Comparison of ENCODE assay signal across 21 cellular contexts in the genomic region with DNA sequence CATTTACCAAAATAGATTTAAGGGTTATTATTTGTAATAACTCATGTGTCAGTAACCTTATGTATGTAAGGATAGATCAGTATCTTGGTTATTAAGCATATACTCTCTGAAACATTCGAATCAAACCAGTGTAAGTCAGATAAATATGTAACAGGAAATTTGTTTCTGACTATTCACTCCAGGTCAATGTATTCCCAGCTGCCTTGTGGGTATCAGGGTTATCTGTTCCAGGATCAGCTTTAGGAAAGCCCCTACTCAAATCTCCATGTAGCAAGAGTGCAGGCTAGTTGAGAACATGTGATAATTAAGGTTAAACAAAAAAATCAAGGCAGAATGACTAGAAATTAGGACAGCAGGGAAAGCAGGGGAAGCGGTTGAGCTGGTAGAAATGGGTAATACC.
DNase-seq lines count a peak whose midpoint lies in the region; FAIRE-seq and TF ChIP-seq lines count a peak whose summit lies in the region.
"Had no signal": no experiment of that assay in that cellular context is flagged by ENCODE, and none has a peak within 500 bp of the region (broad histone marks: within the 10 kb centered on the region; RNA-seq: fewer than 3 reads in every experiment).

No MANE protein-coding gene starts in this region.

- H4K20me1 ChIP-seq in hepatocyte (ENCODE audit: insufficient read depth, poor library complexity, severe bottlenecking): peaks cover 4% of the 10 kb centered on the region

- TF ChIP-seq CTCF in hepatocyte (IDR thresholded peaks at IDR 0.05; ENCODE audit: poor library complexity): no peak
- TF ChIP-seq CTCF in progenitor cell of endocrine pancreas (IDR thresholded peaks at IDR 0.05; ENCODE audit: unreplicated experiment): no peak
- no peak for TF ChIP-seq CTCF in foreskin fibroblast (IDR thresholded peaks at IDR 0.05; ENCODE audit: low read depth, low read length)
- no peak for TF ChIP-seq CTCF in prostate gland (IDR thresholded peaks at IDR 0.05)

- no peak overlapping the region for H3K4me3 Mint-ChIP-seq in progenitor cell of endocrine pancreas (ENCODE audit: low read depth)
- H3K4me3 Mint-ChIP-seq: CD4-positive, alpha-beta T cell had no signal

- peak overlapping the region; percentile 9 for H3K27ac Mint-ChIP-seq in progenitor cell of endocrine pancreas
- H3K27ac Mint-ChIP-seq: CD4-positive, alpha-beta T cell had no signal

- peak overlapping the region; percentile 10; the same call in 1 of the 2 replicates for H3K27ac ChIP-seq in SJCRH30
- H3K27ac ChIP-seq in hepatocyte: peak overlapping the region; percentile 27
- H3K27ac ChIP-seq in prostate gland: no peak overlapping the region
- H3K27ac ChIP-seq: BLaER1, HL-60 had no signal

- H3K9me2 ChIP-seq in hepatocyte (replicated peaks; ENCODE audit: insufficient read depth): no peaks in the 10 kb centered on the region

- H3K4me3 ChIP-seq in SJCRH30: no peak overlapping the region
- no peak overlapping the region for H3K4me3 ChIP-seq in hepatocyte
- no peak overlapping the region for H3K4me3 ChIP-seq in foreskin fibroblast (ENCODE audit: low read depth in 1 of 2, low read length in 2 of 2)
- H3K4me3 ChIP-seq in prostate gland: no peak overlapping the region
- H3K4me3 ChIP-seq: BLaER1 had no signal

- TF ChIP-seq POLR2A in GM12891 (IDR thresholded peaks at IDR 0.05; ENCODE audit: low read depth, low read length) (no peak), prostate gland (IDR thresholded peaks at IDR 0.05) (no peak)

- H3K36me3 Mint-ChIP-seq in progenitor cell of endocrine pancreas (ENCODE audit: insufficient read depth): no peaks in the 10 kb centered on the region

- H3K9me3 ChIP-seq in SJCRH30 (replicated peaks) (no peaks in the 10 kb centered on the region), hepatocyte (ENCODE audit: low read depth) (no peaks in the 10 kb centered on the region), prostate gland (no peaks in the 10 kb centered on the region)
- H3K9me3 ChIP-seq: BLaER1 had no signal

- H3K27me3 ChIP-seq in SJCRH30 (no peaks in the 10 kb centered on the region), hepatocyte (no peaks in the 10 kb centered on the region), prostate gland (replicated peaks; ENCODE audit: insufficient read depth) (no peaks in the 10 kb centered on the region)
- H3K27me3 ChIP-seq: BLaER1 had no signal

- H3K4me1 ChIP-seq in SJCRH30: peaks cover 53% of the 10 kb centered on the region
- peaks cover 34% of the 10 kb centered on the region for H3K4me1 ChIP-seq in hepatocyte (ENCODE audit: insufficient read depth)
- no peaks in the 10 kb centered on the region for H3K4me1 ChIP-seq in prostate gland (replicated peaks)

- peaks cover 46% of the 10 kb centered on the region for H3K4me1 Mint-ChIP-seq in progenitor cell of endocrine pancreas (ENCODE audit: low read depth)

- H3K27me3 Mint-ChIP-seq in progenitor cell of endocrine pancreas: no peaks in the 10 kb centered on the region
- H3K27me3 Mint-ChIP-seq: CD4-positive, alpha-beta T cell had no signal

- peak; percentile 13 for FAIRE-seq in GM12891 (lab: Jason Lieb, UNC)

- DNase-seq in GM12891 (ENCODE audit: insufficient read length, low spot score) (no peak), SJCRH30 (peak in 1 of 2 experiments; percentile 41), hepatocyte (ENCODE audit: low spot score) (no peak), progenitor cell of endocrine pancreas (ENCODE audit: low spot score, unreplicated experiment) (no peak), activated gamma-delta T cell (lab: John Stamatoyannopoulos, UW) (no peak), foreskin fibroblast (no peak), NCI-H1048 (lab: John Stamatoyannopoulos, UW) (no peak), prostate gland (ENCODE audit: low spot score) (no peak)
- DNase-seq: CD4-positive, alpha-beta T cell; COR-L47; DMS 273 treated with DMSO at 0.1 percent for 48 hours; H7; KBM-7; NCI-H1092 treated with DMSO at 0.1 percent for 48 hours; NCI-H2029 treated with DMSO at 0.1 percent for 48 hours; NCI-H2171; NCI-H345; NCI-H524 treated with DMSO at 0.1 percent for 48 hours; Right ventricle myocardium superior had no signal

- WGBS in hepatocyte (ENCODE audit: low lambda C conversion rate, missing lambda C conversion rate): 67% methylated on average over 2 of the region's 2 CpGs
- 72% methylated on average over 2 of the region's 2 CpGs for WGBS in prostate gland

- peaks cover 3% of the 10 kb centered on the region for H3K79me2 ChIP-seq in hepatocyte

- no peak overlapping the region for H3K4me2 ChIP-seq in hepatocyte

- H2AFZ ChIP-seq in hepatocyte: no peak overlapping the region

- no peaks in the 10 kb centered on the region for H3K9me3 Mint-ChIP-seq in progenitor cell of endocrine pancreas (ENCODE audit: low read depth)
- H3K9me3 Mint-ChIP-seq: CD4-positive, alpha-beta T cell had no signal

- intact Hi-C loops in prostate gland (cut with DNase I): no loop called here

- H3K36me3 ChIP-seq in SJCRH30: no peaks in the 10 kb centered on the region
- H3K36me3 ChIP-seq in hepatocyte (replicated peaks; ENCODE audit: insufficient read depth, low read depth): no peaks in the 10 kb centered on the region
- H3K36me3 ChIP-seq in prostate gland: no peaks in the 10 kb centered on the region

TF ChIP-seq in GM12891, 5 proteins besides CTCF, POLR2A, EP300 and RAD21:
- TF ChIP-seq TAF1 (IDR thresholded peaks at IDR 0.05; ENCODE audit: low read depth, low read length): no peak
- TF ChIP-seq POU2F2 (IDR thresholded peaks at IDR 0.05; ENCODE audit: low read depth, low read length): no peak
- TF ChIP-seq PAX5 (IDR thresholded peaks at IDR 0.05; ENCODE audit: insufficient read depth, low read length, severe bottlenecking): no peak
- TF ChIP-seq POLR2AphosphoS5 (IDR thresholded peaks at IDR 0.05; ENCODE audit: low read depth, low read length): no peak
- TF ChIP-seq SPI1 (IDR thresholded peaks at IDR 0.05; ENCODE audit: low read depth, low read length): no peak
TF ChIP-seq in GM12891: peak in this region for 0.

Comparison
In these comparisons a context has a peak if more than half of its experiments do, and no peak if none do; other contexts are left out.
1. H3K27ac ChIP-seq: peak in SJCRH30 (single experiment) and hepatocyte (single experiment); none in prostate gland (0 of 2).